8 cellular contexts compared by ENCODE assay signal in genomic region chr14:21846902-21847301, GRCh38.
A peak's percentile ranks its signal among the peaks of the same experiment; 100 is the strongest.
DNase-seq lines count a peak whose midpoint lies in the region; ATAC-seq, FAIRE-seq and TF ChIP-seq lines count a peak whose summit lies in the region.
"Not testable (repeated sequence)": the region's sequence is repeated elsewhere in the genome, so short reads cannot be mapped to it uniquely, and the experiment has no call there.

No MANE protein-coding gene starts in this region.

- H2BK120ac ChIP-seq in H1 (replicated peaks; ENCODE audit: low read depth, low read length); neuronal stem cell (ENCODE audit: low read depth, low read length): not testable (repeated sequence)

- H2BK15ac ChIP-seq in H1 (ENCODE audit: low read length); neuronal stem cell (ENCODE audit: low read length): not testable (repeated sequence)

- H3K4me1 Mint-ChIP-seq in T-cell, result peaks cover 10 to 18% (median 14%) of the 10 kb centered on the region in 3 donors
- H3K4me1 Mint-ChIP-seq in activated naive CD4-positive, alpha-beta T cell treated with anti-CD3 and anti-CD28 coated beads, Interleukin-2, amount 50 U/mL, for 24 hours, result peaks cover 18% of the 10 kb centered on the region

- not testable (repeated sequence) for H3K36me3 Mint-ChIP-seq in T-cell; activated naive CD4-positive, alpha-beta T cell treated with anti-CD3 and anti-CD28 coated beads, Interleukin-2, amount 50 U/mL, for 24 hours

- not testable (repeated sequence) for TF ChIP-seq POLR2A in H1 (IDR thresholded peaks at IDR 0.05; ENCODE audit: control extremely low read depth in 1 of 2, low read depth in 2 of 2, low read length in 2 of 2)

- H3K23me2 ChIP-seq in H1 (ENCODE audit: low read depth, low read length), result not testable (repeated sequence)

- not testable (repeated sequence) for H3K27ac ChIP-seq in HEK293 (ENCODE audit: extremely low read depth, low read depth, low read length); H1 (ENCODE audit: low read depth, low read length); neuronal stem cell (replicated peaks; ENCODE audit: low read length)
- H3K27ac ChIP-seq in thymus (ENCODE audit: low read depth), result peak overlapping the region; percentile 46

- POLR2A ChIA-PET in HEK293 (lab: Yijun Ruan, JAX); T-cell (lab: Charles Lee); H1 (lab: Charles Lee; ENCODE audit: partially characterized antibody): not testable (repeated sequence)

- not testable (repeated sequence) for TF ChIP-seq CTCF in HEK293 (tag by site-specific recombination; IDR thresholded peaks at IDR 0.05); H1 (IDR thresholded peaks at IDR 0.05; ENCODE audit: control extremely low read depth in 1 of 3, insufficient read depth in 1 of 3, low read depth in 1 of 3, low read length in 3 of 3)

- not testable (repeated sequence) for H4K8ac ChIP-seq in H1 (ENCODE audit: extremely low read depth, insufficient read depth, low read length); neuronal stem cell (ENCODE audit: low read depth, low read length)

- H3K4me1 ChIP-seq in HEK293 (ENCODE audit: control insufficient read depth, insufficient read depth, low read length); H1 (replicated peaks in 1 of 4; ENCODE audit: control insufficient read depth in 3 of 4, insufficient read depth in 4 of 4, low read length in 3 of 4); neuronal stem cell (ENCODE audit: control insufficient read depth in 2 of 2, insufficient read depth in 1 of 2, low read depth in 1 of 2, low read length in 2 of 2); thymus (ENCODE audit: control insufficient read depth, insufficient read depth, low read length): not testable (repeated sequence)

- not testable (repeated sequence) for H2BK5ac ChIP-seq in H1 (ENCODE audit: low read depth, low read length); neuronal stem cell (ENCODE audit: low read length)

- H3K4me3 ChIP-seq in HEK293 (ENCODE audit: low read depth, low read length); H1 (ENCODE audit: extremely low read depth in 1 of 4, insufficient read depth in 2 of 4, low read depth in 3 of 4, low read length in 4 of 4); neuronal stem cell (ENCODE audit: low read length in 2 of 2): not testable (repeated sequence)
- H3K4me3 ChIP-seq in thymus (ENCODE audit: low read length), result peak overlapping the region; percentile 38

- ATAC-seq in T-cell (replicated peaks in 1 of 4), result peak; percentile 61 to 70 (median 66)

- not testable (repeated sequence) for H3K36me3 ChIP-seq in HEK293 (ENCODE audit: control insufficient read depth in 2 of 2, insufficient read depth in 1 of 2, low read length in 2 of 2); H1 (ENCODE audit: control insufficient read depth in 2 of 4, insufficient read depth in 4 of 4, low read length in 3 of 4); neuronal stem cell (replicated peaks in 1 of 2; ENCODE audit: control insufficient read depth in 2 of 2, insufficient read depth in 2 of 2, low read length in 2 of 2); thymus (ENCODE audit: control insufficient read depth, insufficient read depth)

- H3K79me2 ChIP-seq in H1 (ENCODE audit: control insufficient read depth in 1 of 2, insufficient read depth in 2 of 2, low read length in 2 of 2), result not testable (repeated sequence)

- 73% methylated on average over 10 of the region's 11 CpGs; no CpG with 5 or more reads in 1 of the 2 experiments for WGBS in H1 (ENCODE audit: extremely low coverage in 1 of 2, insufficient coverage in 1 of 2, insufficient read length in 1 of 2, insufficient replicate concordance in 2 of 2, low coverage in 1 of 2, low lambda C conversion rate in 2 of 2, missing lambda C conversion rate in 1 of 2), 2 experiments
- WGBS in neuronal stem cell (ENCODE audit: extremely low coverage in 2 of 2, insufficient read length in 2 of 2, insufficient replicate concordance in 1 of 2), 2 donors, result no CpG with 5 or more reads among the region's 11 CpGs
- 78% methylated on average over 11 of the region's 11 CpGs for WGBS in thymus

- not testable (repeated sequence) for H3K4ac ChIP-seq in H1 (replicated peaks; ENCODE audit: insufficient read length, low read depth, low read length); neuronal stem cell (ENCODE audit: low read length)

- not testable (repeated sequence) for H3K79me1 ChIP-seq in H1 (ENCODE audit: low read depth, low read length); neuronal stem cell (ENCODE audit: low read depth, low read length)

- peaks cover 19 to 33% of the 10 kb centered on the region in 2 donors for H3K27me3 Mint-ChIP-seq in T-cell
- peaks cover 11% of the 10 kb centered on the region for H3K27me3 Mint-ChIP-seq in activated naive CD4-positive, alpha-beta T cell treated with anti-CD3 and anti-CD28 coated beads, Interleukin-2, amount 50 U/mL, for 24 hours

- H3K4me2 ChIP-seq in H1 (ENCODE audit: insufficient read depth in 1 of 2, low read depth in 2 of 2, low read length in 2 of 2); neuronal stem cell (ENCODE audit: insufficient read depth, low read length, poor library complexity, severe bottlenecking): not testable (repeated sequence)

- not testable (repeated sequence) for H3K9ac ChIP-seq in H1 (replicated peaks in 1 of 4; ENCODE audit: extremely low read depth in 1 of 4, low read depth in 3 of 4, low read length in 3 of 4); neuronal stem cell (ENCODE audit: low read depth, low read length, poor library complexity)

- H2AK5ac ChIP-seq in H1 (ENCODE audit: low read depth, low read length); neuronal stem cell (ENCODE audit: low read depth, low read length): not testable (repeated sequence)

- FAIRE-seq in H1 (lab: Jason Lieb, UNC), result not testable (repeated sequence)

- CTCF ChIA-PET in HEK293 (lab: Yijun Ruan, JAX) (interaction anchor here (0.8 to 4.7 kb wide), 13 partner anchors 10 to 1332 kb away, joined by 3 to 20 read pairs (median 4); no protein-coding TSS in a partner anchor), T-cell (lab: Charles Lee) (interaction anchor here in 1 of 2 donors (1.3 to 1.6 kb wide), 2 partner anchors 10 to 709 kb away, joined by 3 to 7 read pairs; no protein-coding TSS in a partner anchor), H1 (lab: Charles Lee; ENCODE audit: partially characterized antibody) (interaction anchor here (0.5 to 6.4 kb wide), 14 partner anchors 8 to 251 kb away, joined by 3 to 62 read pairs (median 3); no protein-coding TSS in a partner anchor)

- H3K18ac ChIP-seq in H1 (ENCODE audit: extremely low read depth, low read length), result not testable (repeated sequence)
- peak overlapping the region; percentile 24 for H3K18ac ChIP-seq in neuronal stem cell (ENCODE audit: low read length)

- not testable (repeated sequence) for H4K91ac ChIP-seq in H1 (replicated peaks; ENCODE audit: insufficient read length, low read length); neuronal stem cell (ENCODE audit: low read depth, low read length, poor library complexity)

- H3K4me3 Mint-ChIP-seq in T-cell, result peak overlapping the region; percentile 79 to 87 (median 80)
- peak overlapping the region; percentile 91 for H3K4me3 Mint-ChIP-seq in activated naive CD4-positive, alpha-beta T cell treated with anti-CD3 and anti-CD28 coated beads, Interleukin-2, amount 50 U/mL, for 24 hours

- H4K20me1 ChIP-seq in H1 (replicated peaks in 1 of 2; ENCODE audit: control insufficient read depth in 1 of 2, insufficient read depth in 2 of 2, low read length in 2 of 2), result not testable (repeated sequence)

- not testable (repeated sequence) for H3K23ac ChIP-seq in H1 (ENCODE audit: insufficient read length); neuronal stem cell (ENCODE audit: low read depth, low read length, poor library complexity)

- not testable (repeated sequence) for H3K56ac ChIP-seq in H1 (replicated peaks; ENCODE audit: insufficient read length, low read depth, low read length)

- H3K27ac Mint-ChIP-seq in T-cell, result peak overlapping the region; percentile 62 to 89
- H3K27ac Mint-ChIP-seq in activated naive CD4-positive, alpha-beta T cell treated with anti-CD3 and anti-CD28 coated beads, Interleukin-2, amount 50 U/mL, for 24 hours, result peak overlapping the region; percentile 80

- not testable (repeated sequence) for H3K9me3 Mint-ChIP-seq in T-cell; activated naive CD4-positive, alpha-beta T cell treated with anti-CD3 and anti-CD28 coated beads, Interleukin-2, amount 50 U/mL, for 24 hours

- not testable (repeated sequence) for H3K14ac ChIP-seq in H1 (ENCODE audit: insufficient read length); neuronal stem cell (ENCODE audit: low read length)

- TF ChIP-seq EP300 in H1 (IDR thresholded peaks at IDR 0.05; ENCODE audit: borderline replicate concordance in 1 of 2, low read depth in 2 of 2, low read length in 2 of 2), result not testable (repeated sequence)

- not testable (repeated sequence) for TF ChIP-seq RAD21 in H1 (IDR thresholded peaks at IDR 0.05 in 1 of 2, conservative IDR thresholded peaks at IDR 0.05 in 1 of 2; ENCODE audit: low read depth in 2 of 2, low read length in 2 of 2)

- not testable (repeated sequence) for H3K27me3 ChIP-seq in H1 (replicated peaks in 1 of 4; ENCODE audit: control insufficient read depth in 3 of 4, extremely low read depth in 1 of 4, insufficient read depth in 3 of 4, low read length in 3 of 4); neuronal stem cell (ENCODE audit: control insufficient read depth in 3 of 3, insufficient read depth in 3 of 3, low read depth in 1 of 3, low read length in 3 of 3); thymus (ENCODE audit: control insufficient read depth, insufficient read depth)

- H4K5ac ChIP-seq in H1 (ENCODE audit: insufficient read length, low read depth, low read length), result not testable (repeated sequence)

- not testable (repeated sequence) for H2BK20ac ChIP-seq in H1 (ENCODE audit: low read length)

- peak in 16 of 34 experiments; percentile 6 to 37 (median 19) for DNase-seq in T-cell
- peak; percentile 19 for DNase-seq in activated CD4-positive, alpha-beta T cell treated with anti-CD3 and anti-CD28 coated beads, Interleukin-2, amount 50 U/mL, for 1 hour
- peak; percentile 42 for DNase-seq in activated T-cell treated with anti-CD3 and anti-CD28 coated beads, Interleukin-2, amount 50 U/mL, for 48 hours
- DNase-seq in H1 (ENCODE audit: low read depth in 1 of 2, low spot score in 2 of 2); neuronal stem cell (ENCODE audit: low spot score): not testable (repeated sequence)

- not testable (repeated sequence) for H3K9me3 ChIP-seq in HEK293 (ENCODE audit: control insufficient read depth, insufficient read depth, low read depth, low read length); H1 (ENCODE audit: insufficient read depth in 2 of 2, low read depth in 1 of 2, low read length in 1 of 2); neuronal stem cell (replicated peaks in 1 of 2; ENCODE audit: control insufficient read depth in 2 of 2, insufficient read depth in 1 of 2, low read depth in 1 of 2, low read length in 2 of 2); thymus (ENCODE audit: control insufficient read depth)

- H2BK12ac ChIP-seq in H1 (ENCODE audit: low read depth, low read length); neuronal stem cell (ENCODE audit: low read length): not testable (repeated sequence)

- H2AFZ ChIP-seq in H1 (ENCODE audit: low read length), result peak overlapping the region; percentile 98
- H2AFZ ChIP-seq in neuronal stem cell (ENCODE audit: low read length), result not testable (repeated sequence)
